Comparison of ENCODE assay signal across 8 cellular contexts in the genomic region with DNA sequence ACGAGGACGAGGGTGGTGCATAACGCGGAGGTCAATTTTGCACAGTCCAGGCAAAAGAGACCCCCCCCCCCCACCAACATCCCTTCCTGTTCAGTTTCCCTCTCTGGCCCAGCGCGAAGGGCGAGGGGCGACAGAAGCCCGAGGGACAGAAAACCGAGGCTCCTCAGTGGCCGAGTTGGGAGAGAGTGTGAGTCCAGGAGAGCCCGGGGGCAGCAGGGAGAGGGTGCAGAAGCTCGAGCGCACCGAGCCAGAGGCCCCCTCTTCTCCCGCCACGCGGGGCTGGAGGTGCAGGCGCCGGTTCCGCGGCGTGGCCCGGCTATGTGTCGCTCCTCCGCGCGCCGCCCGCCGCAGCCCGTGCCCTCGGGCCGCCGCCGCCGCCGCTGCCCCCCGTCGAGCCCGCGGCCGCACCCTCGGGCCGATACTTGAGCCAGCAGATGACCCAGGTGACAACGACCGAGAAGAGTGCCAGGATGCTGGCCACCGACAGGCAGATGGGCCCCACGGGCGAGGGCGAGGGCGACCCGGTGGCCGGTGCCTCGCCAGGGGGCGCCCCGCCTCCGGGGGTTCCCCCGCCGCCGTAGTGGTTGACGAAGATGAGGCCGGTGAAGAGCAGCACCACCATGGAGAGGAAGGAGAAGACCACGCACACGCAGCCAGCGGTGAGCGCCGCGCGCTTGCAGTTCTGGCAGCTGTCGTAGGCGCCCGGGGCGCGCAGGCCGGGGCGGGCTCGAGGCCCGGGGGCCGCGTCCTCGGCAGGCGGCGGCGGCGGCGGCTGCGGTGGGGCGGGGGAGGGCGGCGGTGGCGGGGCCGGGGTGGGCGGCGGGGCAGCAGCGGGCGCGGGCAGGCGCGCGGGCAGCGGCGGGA. TPM values are rescaled to one million over a fixed set of nuclear protein-coding genes. Genes with fewer than 3 reads are reported as not detected.
DNase-seq lines count a peak whose midpoint lies in the region; ATAC-seq and TF ChIP-seq lines count a peak whose summit lies in the region.

No MANE protein-coding gene starts in this region.

- peaks cover 67% of the 10 kb centered on the region for H3K27me3 Mint-ChIP-seq in activated CD8-positive, alpha-beta memory T cell treated with anti-CD3 and anti-CD28 coated beads, Interleukin-2, amount 10 ng/mL, durations not matched to agents 7 days and 5 days

- H3K4me1 Mint-ChIP-seq in activated CD8-positive, alpha-beta memory T cell treated with anti-CD3 and anti-CD28 coated beads, Interleukin-2, amount 10 ng/mL, durations not matched to agents 7 days and 5 days, result peaks cover 12% of the 10 kb centered on the region

- no peak overlapping the region for H3K27ac Mint-ChIP-seq in activated CD8-positive, alpha-beta memory T cell treated with anti-CD3 and anti-CD28 coated beads, Interleukin-2, amount 10 ng/mL, durations not matched to agents 7 days and 5 days

- peak overlapping the region; percentile 69 for H3K4me3 Mint-ChIP-seq in activated CD8-positive, alpha-beta memory T cell treated with anti-CD3 and anti-CD28 coated beads, Interleukin-2, amount 10 ng/mL, durations not matched to agents 7 days and 5 days

- TF ChIP-seq CTCF in AG04449 (IDR thresholded peaks at IDR 0.05; ENCODE audit: insufficient read depth, low read length, missing control alignments), result peak; percentile 20
- no peak for TF ChIP-seq CTCF in retinal pigment epithelial cell (conservative IDR thresholded peaks at IDR 0.05; ENCODE audit: low read depth, low read length)

- CTCF ChIA-PET in AG04449 (lab: Yijun Ruan, JAX), result interaction anchor here (0.8 to 3.8 kb wide), 16 partner anchors 11 to 372 kb away, joined by 3 to 24 read pairs (median 4); no protein-coding TSS in a partner anchor
- CTCF ChIA-PET in activated CD8-positive, alpha-beta memory T cell treated with anti-CD3 and anti-CD28 coated beads, Interleukin-2, amount 10 ng/mL, durations not matched to agents 7 days and 5 days (lab: Charles Lee), result interaction anchor here (0.6 to 2.0 kb wide), 12 partner anchors 9 to 620 kb away, joined by 3 to 26 read pairs (median 4); no protein-coding TSS in a partner anchor

- ATAC-seq in GM18499 (IDR thresholded peaks at IDR 0.05; ENCODE audit: insufficient read depth, unreplicated experiment) (peak; percentile 29), HG02840 (IDR thresholded peaks at IDR 0.05; ENCODE audit: low FRiP score, unreplicated experiment) (peak; percentile 44), left cardiac atrium (peak; percentile 16 to 50)
- peak; percentile 59 for ATAC-seq in activated CD8-positive, alpha-beta memory T cell treated with anti-CD3 and anti-CD28 coated beads, Interleukin-2, amount 10 ng/mL, durations not matched to agents 7 days and 5 days

- POLR2A ChIA-PET in AG04449 (lab: Yijun Ruan, JAX), result no interaction called here

- peaks cover 1% of the 10 kb centered on the region for H3K36me3 Mint-ChIP-seq in activated CD8-positive, alpha-beta memory T cell treated with anti-CD3 and anti-CD28 coated beads, Interleukin-2, amount 10 ng/mL, durations not matched to agents 7 days and 5 days

- DNase-seq in AG04449 (ENCODE audit: low read depth, low spot score) (no peak), NCI-H146 treated with DMSO at 0.1 percent for 48 hours (lab: John Stamatoyannopoulos, UW; ENCODE audit: unreplicated experiment) (peak; percentile 2), left cardiac atrium (no peak), retinal pigment epithelial cell (ENCODE audit: low read depth) (no peak), AG08395 (ENCODE audit: low spot score) (no peak)
- no peak for DNase-seq in activated CD8-positive, alpha-beta memory T cell treated with anti-CD3 and anti-CD28 coated beads, Interleukin-2, amount 10 ng/mL, durations not matched to agents 7 days and 5 days

- H3K9me3 Mint-ChIP-seq in activated CD8-positive, alpha-beta memory T cell treated with anti-CD3 and anti-CD28 coated beads, Interleukin-2, amount 10 ng/mL, durations not matched to agents 7 days and 5 days (ENCODE audit: low read depth), result no peaks in the 10 kb centered on the region

- H3K4me3 ChIP-seq in AG04449 (ENCODE audit: low read depth, low read length), result peak overlapping the region; percentile 54
- peak overlapping the region; percentile 42 for H3K4me3 ChIP-seq in retinal pigment epithelial cell (ENCODE audit: low read length)

- intact Hi-C loops in left cardiac atrium (cut with DNase I), result loop anchor here (2.0 to 5.0 kb wide), 4 partner anchors 242 to 293 kb away; no protein-coding TSS in a partner anchor

RNA-seq across cellular contexts. Expression of gene PAX3, which starts 20.1 kb away (rescaled TPM):
- total RNA-seq in activated CD8-positive, alpha-beta memory T cell treated with anti-CD3 and anti-CD28 coated beads, Interleukin-2, amount 10 ng/mL, durations not matched to agents 7 days and 5 days, result not detected
- total RNA-seq in left cardiac atrium, result under 1 TPM in 1 of 2 donors, not detected in 1; 0.84 TPM
